In the genomic region with DNA sequence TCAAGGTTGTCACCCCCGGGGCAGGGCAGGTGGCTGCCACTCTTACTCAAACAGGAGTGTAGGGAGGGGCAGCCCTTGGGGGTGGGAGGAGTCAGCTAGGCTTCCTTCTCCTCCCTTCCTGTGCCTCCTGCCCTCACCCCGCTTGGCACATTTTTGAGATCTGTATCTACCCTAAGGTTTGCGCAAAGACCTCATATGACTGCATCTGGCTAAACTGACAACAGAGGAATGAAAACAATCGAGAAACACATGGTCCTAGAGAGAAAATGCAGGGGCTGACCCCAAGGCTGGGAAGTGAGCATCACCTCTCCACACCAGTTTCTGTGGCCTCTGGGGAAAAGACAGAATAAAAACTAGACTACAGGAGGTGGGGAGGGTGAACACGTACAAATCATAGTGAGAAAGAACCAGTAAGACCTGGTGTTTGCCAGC, we compare ENCODE assay signal across 9 cellular contexts. TPM values are rescaled to one million over a fixed set of nuclear protein-coding genes. Genes with fewer than 3 reads are reported as not detected.
DNase-seq lines count a peak whose midpoint lies in the region; ATAC-seq and TF ChIP-seq lines count a peak whose summit lies in the region.
"Had no signal": no experiment of that assay in that cellular context is flagged by ENCODE, and none has a peak within 500 bp of the region (broad histone marks: within the 10 kb centered on the region; RNA-seq: fewer than 3 reads in every experiment).

No MANE protein-coding gene starts in this region.

- peaks cover 8 to 51% (median 41%) of the 10 kb centered on the region in 10 experiments; a peak in 19 of 20 replicates for H3K4me1 ChIP-seq in BLaER1 treated with 17β-estradiol and CSF1 and Interleukin-3, amounts not matched to agents 10 nM and 100 nM
- peaks cover 6% of the 10 kb centered on the region for H3K4me1 ChIP-seq in colonic mucosa
- peaks cover 25% of the 10 kb centered on the region for H3K4me1 ChIP-seq in stomach smooth muscle (ENCODE audit: control insufficient read depth, insufficient read depth, low read length)
- H3K4me1 ChIP-seq in upper lobe of left lung = peaks cover 9 to 14% (median 11%) of the 10 kb centered on the region in 4 donors

- no peaks in the 10 kb centered on the region for H3K27me3 ChIP-seq in BLaER1 treated with 17β-estradiol and CSF1 and Interleukin-3, amounts not matched to agents 10 nM and 100 nM
- no peaks in the 10 kb centered on the region for H3K27me3 ChIP-seq in colonic mucosa
- no peaks in the 10 kb centered on the region for H3K27me3 ChIP-seq in stomach smooth muscle (ENCODE audit: control insufficient read depth in 1 of 2, insufficient read depth in 2 of 2, low read length in 2 of 2)
- no peaks in the 10 kb centered on the region for H3K27me3 ChIP-seq in upper lobe of left lung
- H3K27me3 ChIP-seq in brain microvascular endothelial cell (replicated peaks) = no peaks in the 10 kb centered on the region

- intact Hi-C loops in colonic mucosa (cut with DNase I) = loop anchor here (10.0 kb wide), 1 partner anchor 116 kb away; no protein-coding TSS in a partner anchor

- no peaks in the 10 kb centered on the region for H3K36me3 ChIP-seq in BLaER1 treated with 17β-estradiol and CSF1 and Interleukin-3, amounts not matched to agents 10 nM and 100 nM
- H3K36me3 ChIP-seq in colonic mucosa (no peaks in the 10 kb centered on the region), stomach smooth muscle (ENCODE audit: control insufficient read depth in 2 of 2, insufficient read depth in 2 of 2, low read length in 2 of 2) (peaks cover 41 to 49% of the 10 kb centered on the region in 2 donors), upper lobe of left lung (no peaks in the 10 kb centered on the region), brain microvascular endothelial cell (replicated peaks) (no peaks in the 10 kb centered on the region)

- H4K20me1 ChIP-seq in BLaER1 treated with 17β-estradiol and CSF1 and Interleukin-3, amounts not matched to agents 10 nM and 100 nM = peaks cover 0 to 28% (median 0%) of the 10 kb centered on the region in 11 experiments; a peak in 3 of 22 replicates

- no peak overlapping the region for H3K4me3 ChIP-seq in BLaER1 treated with 17β-estradiol and CSF1 and Interleukin-3, amounts not matched to agents 10 nM and 100 nM
- H3K4me3 ChIP-seq in colonic mucosa (peak overlapping the region; percentile 28), stomach smooth muscle (ENCODE audit: low read length in 2 of 2) (no peak overlapping the region), upper lobe of left lung (no peak overlapping the region), brain microvascular endothelial cell (ENCODE audit: low read depth, low read length) (no peak overlapping the region)

- ATAC-seq in HG02973 (IDR thresholded peaks at IDR 0.05; ENCODE audit: unreplicated experiment) (peak; percentile 50), upper lobe of left lung (ENCODE audit: low FRiP score in 2 of 2) (no peak), HG03045 (IDR thresholded peaks at IDR 0.05; ENCODE audit: unreplicated experiment) (no peak)

- TF ChIP-seq CTCF in colonic mucosa (IDR thresholded peaks at IDR 0.05) (no peak), upper lobe of left lung (IDR thresholded peaks at IDR 0.05) (no peak), brain microvascular endothelial cell (IDR thresholded peaks at IDR 0.05; ENCODE audit: low read depth, low read length, missing control alignments) (no peak)

- in situ Hi-C loops in brain microvascular endothelial cell (cut with HindIII; ENCODE audit: low pct_ligation_motif_present, low sequenced_read_pairs) = no loop called here

- DNase-seq in T-helper 9 cell (peak; percentile 24), colonic mucosa (peak; percentile 38), upper lobe of left lung (no peak), brain microvascular endothelial cell (no peak)
- DNase-seq: activated B cell treated with CpG ODN at 0.5 μM for 24 hours had no signal

- H3K27ac ChIP-seq in BLaER1 treated with 17β-estradiol and CSF1 and Interleukin-3, amounts not matched to agents 10 nM and 100 nM = no peak overlapping the region
- H3K27ac ChIP-seq in colonic mucosa (no peak overlapping the region), stomach smooth muscle (ENCODE audit: low read length) (peak overlapping the region; percentile 11), upper lobe of left lung (no peak overlapping the region), brain microvascular endothelial cell (no peak overlapping the region)

- WGBS in upper lobe of left lung, 2 donors = 21 to 36% methylated on average over 5 of the region's 5 CpGs

- no peak for TF ChIP-seq POLR2A in upper lobe of left lung (IDR thresholded peaks at IDR 0.05)

- H3K9me3 ChIP-seq in BLaER1 treated with 17β-estradiol and CSF1 and Interleukin-3, amounts not matched to agents 10 nM and 100 nM (replicated peaks in 1 of 11) = no peaks in the 10 kb centered on the region
- H3K9me3 ChIP-seq in colonic mucosa (no peaks in the 10 kb centered on the region), stomach smooth muscle (ENCODE audit: control insufficient read depth in 2 of 2, low read length in 2 of 2) (no peaks in the 10 kb centered on the region), upper lobe of left lung (no peaks in the 10 kb centered on the region)

- peak overlapping the region; percentile 50 to 72 (median 59); a peak in 20 of 22 replicates for H3K4me2 ChIP-seq in BLaER1 treated with 17β-estradiol and CSF1 and Interleukin-3, amounts not matched to agents 10 nM and 100 nM

- TF ChIP-seq EP300 in upper lobe of left lung (IDR thresholded peaks at IDR 0.05) = no peak

- no peak overlapping the region for H3K9ac ChIP-seq in BLaER1 treated with 17β-estradiol and CSF1 and Interleukin-3, amounts not matched to agents 10 nM and 100 nM
- no peak overlapping the region for H3K9ac ChIP-seq in colonic mucosa (ENCODE audit: low read depth in 2 of 2, low read length in 2 of 2)
- no peak overlapping the region for H3K9ac ChIP-seq in stomach smooth muscle (ENCODE audit: low read length in 2 of 2)

RNA-seq across cellular contexts. Expression of gene IGSF9B, which starts 28.1 kb away (rescaled TPM):
- 1 to 10 TPM; 5.0 to 6.0 TPM for total RNA-seq in colonic mucosa
- total RNA-seq in upper lobe of left lung = 10 to 100 TPM in 2 of 6 donors, 1 to 10 TPM in 4; 1.6 to 13.6 (median 5.3) TPM

Comparison
In these comparisons a context has a peak if more than half of its experiments do, and no peak if none do; other contexts are left out.
1. DNase-seq: peak in T-helper 9 cell (single experiment) and colonic mucosa (single experiment); none in upper lobe of left lung (0 of 2) and brain microvascular endothelial cell (single experiment).